ENCODE assay signal across 1 cellular context in the genomic region with DNA sequence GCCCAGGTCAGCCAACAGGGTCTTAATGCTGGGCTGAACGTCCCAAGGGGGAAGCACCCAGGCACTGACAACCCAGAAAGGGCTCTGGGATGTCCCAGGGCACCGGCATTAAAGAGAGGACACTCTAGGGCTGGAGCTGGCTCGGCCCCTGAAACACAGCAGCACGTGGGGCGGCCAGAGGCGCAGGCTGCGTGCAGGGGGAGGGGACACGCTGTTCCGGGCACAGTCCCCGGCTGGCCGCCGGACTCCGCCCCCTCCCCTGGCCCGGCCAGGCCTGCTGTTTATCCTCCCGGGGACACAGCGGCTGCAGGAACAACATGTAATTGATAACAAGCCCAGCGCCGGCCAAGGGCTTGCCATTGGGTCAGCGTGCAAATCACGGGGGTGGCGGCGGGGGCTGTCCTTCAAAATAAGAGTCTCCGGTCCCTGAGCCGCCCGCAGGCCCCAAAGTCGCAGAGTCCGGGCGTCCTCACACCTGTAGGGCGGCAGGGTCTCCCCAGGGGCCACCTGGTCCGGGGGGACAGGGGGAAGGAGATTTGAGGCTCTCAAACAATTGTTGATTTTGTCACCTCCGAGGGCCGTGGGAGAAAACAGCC.
TF ChIP-seq lines count a peak whose summit lies in the region.

No MANE protein-coding gene starts in this region.

TF ChIP-seq in HepG2, 621 proteins besides CTCF, POLR2A, EP300 and RAD21 (continued from another document and continues in another):
- TF ChIP-seq ZBTB21 (CRISPR knock-in tag; IDR thresholded peaks at IDR 0.05) (no peak), MXD4 (CRISPR knock-in tag; IDR thresholded peaks at IDR 0.05) (peak; percentile 96), PRMT3 (CRISPR knock-in tag; IDR thresholded peaks at IDR 0.05; ENCODE audit: borderline replicate concordance, low read depth) (no peak), ZSCAN20 (CRISPR knock-in tag; IDR thresholded peaks at IDR 0.05; ENCODE audit: borderline replicate concordance) (no peak), ZFP37 (CRISPR knock-in tag; IDR thresholded peaks at IDR 0.05; ENCODE audit: borderline replicate concordance) (no peak), GATAD1 (CRISPR knock-in tag; IDR thresholded peaks at IDR 0.05) (no peak; the same call in 1 of the 2 replicates), ZBTB3 (CRISPR knock-in tag; IDR thresholded peaks at IDR 0.05; ENCODE audit: borderline replicate concordance, low read depth) (no peak), HNF4A (CRISPR knock-in tag; IDR thresholded peaks at IDR 0.05) (peak; percentile 55), ZNF564 (CRISPR knock-in tag; IDR thresholded peaks at IDR 0.05) (no peak), ZSCAN25 (CRISPR knock-in tag; IDR thresholded peaks at IDR 0.05) (peak; percentile 78; the same call in 1 of the 2 replicates), ZNF724P (CRISPR knock-in tag; IDR thresholded peaks at IDR 0.05; ENCODE audit: borderline replicate concordance) (peak; percentile 55; the same call in 1 of the 2 replicates), SMAD3 (CRISPR knock-in tag; IDR thresholded peaks at IDR 0.05) (no peak), ZNF781 (CRISPR knock-in tag; IDR thresholded peaks at IDR 0.05; ENCODE audit: borderline replicate concordance, not compliant biosample characterization) (peak; percentile 33), KLF16 (CRISPR knock-in tag; IDR thresholded peaks at IDR 0.05) (peak in 1 of 2 experiments; percentile 73; a peak in 1 of 4 replicates), ZNF776 (CRISPR knock-in tag; IDR thresholded peaks at IDR 0.05) (0 out of 2 replicates have a peak, but pooled peaks have one; percentile 51), ZNF788 (CRISPR knock-in tag; IDR thresholded peaks at IDR 0.05; ENCODE audit: borderline replicate concordance) (no peak; the same call in 1 of the 2 replicates), MXI1 (IDR thresholded peaks at IDR 0.05; ENCODE audit: borderline replicate concordance, low read depth, low read length) (peak; percentile 96; the same call in 2 of the 3 replicates), GTF3A (CRISPR knock-in tag; conservative IDR thresholded peaks at IDR 0.05) (no peak), NFE2 (CRISPR knock-in tag; IDR thresholded peaks at IDR 0.05) (no peak), ZNF543 (CRISPR knock-in tag; IDR thresholded peaks at IDR 0.05) (no peak), TMF1 (CRISPR knock-in tag; IDR thresholded peaks at IDR 0.05; ENCODE audit: low read depth) (0 out of 2 replicates have a peak, but pooled peaks have one; percentile 27), SIX1 (CRISPR knock-in tag; IDR thresholded peaks at IDR 0.05; ENCODE audit: borderline replicate concordance) (peak; percentile 39; the same call in 1 of the 2 replicates), ZIK1 (CRISPR knock-in tag; IDR thresholded peaks at IDR 0.05; ENCODE audit: borderline replicate concordance, low read depth) (peak; percentile 65; the same call in 1 of the 2 replicates), SNAI1 (CRISPR knock-in tag; IDR thresholded peaks at IDR 0.05; ENCODE audit: borderline replicate concordance) (peak; percentile 77; the same call in 1 of the 2 replicates), SSRP1 (CRISPR knock-in tag; IDR thresholded peaks at IDR 0.05) (no peak), PAF1 (CRISPR knock-in tag; IDR thresholded peaks at IDR 0.05) (no peak), ZNF10 (CRISPR knock-in tag; IDR thresholded peaks at IDR 0.05; ENCODE audit: borderline replicate concordance, low read depth) (no peak), MTF2 (CRISPR knock-in tag; IDR thresholded peaks at IDR 0.05; ENCODE audit: borderline replicate concordance) (no peak), ZNF709 (CRISPR knock-in tag; IDR thresholded peaks at IDR 0.05) (peak; percentile 90), TBX2 (CRISPR knock-in tag; IDR thresholded peaks at IDR 0.05; ENCODE audit: borderline replicate concordance) (peak; percentile 73; the same call in 1 of the 2 replicates), ZNF883 (CRISPR knock-in tag; IDR thresholded peaks at IDR 0.05; ENCODE audit: not compliant biosample characterization) (no peak), TARDBP (CRISPR knock-in tag; IDR thresholded peaks at IDR 0.05) (peak; percentile 42; the same call in 1 of the 2 replicates), SAFB2 (CRISPR knock-in tag; IDR thresholded peaks at IDR 0.05; ENCODE audit: borderline replicate concordance, low read depth) (peak; percentile 44; the same call in 1 of the 2 replicates), ELF1 (CRISPR knock-in tag; IDR thresholded peaks at IDR 0.05) (0 out of 2 replicates have a peak, but pooled peaks have one; percentile 44), SP1 (IDR thresholded peaks at IDR 0.05) (no peak), SP1 (CRISPR knock-in tag; IDR thresholded peaks at IDR 0.05) (peak; percentile 54), ZNF790 (CRISPR knock-in tag; IDR thresholded peaks at IDR 0.05; ENCODE audit: borderline replicate concordance) (peak; percentile 69; the same call in 1 of the 2 replicates), ZNF354B (CRISPR knock-in tag; IDR thresholded peaks at IDR 0.05) (no peak), CHD4 (IDR thresholded peaks at IDR 0.05; ENCODE audit: borderline replicate concordance, low read length) (no peak)
- TF ChIP-seq, protein P1, sequence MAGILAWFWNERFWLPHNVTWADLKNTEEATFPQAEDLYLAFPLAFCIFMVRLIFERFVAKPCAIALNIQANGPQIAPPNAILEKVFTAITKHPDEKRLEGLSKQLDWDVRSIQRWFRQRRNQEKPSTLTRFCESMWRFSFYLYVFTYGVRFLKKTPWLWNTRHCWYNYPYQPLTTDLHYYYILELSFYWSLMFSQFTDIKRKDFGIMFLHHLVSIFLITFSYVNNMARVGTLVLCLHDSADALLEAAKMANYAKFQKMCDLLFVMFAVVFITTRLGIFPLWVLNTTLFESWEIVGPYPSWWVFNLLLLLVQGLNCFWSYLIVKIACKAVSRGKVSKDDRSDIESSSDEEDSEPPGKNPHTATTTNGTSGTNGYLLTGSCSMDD (CRISPR knock-in tag; IDR thresholded peaks at IDR 0.05) = no peak
- TF ChIP-seq, protein P2, sequence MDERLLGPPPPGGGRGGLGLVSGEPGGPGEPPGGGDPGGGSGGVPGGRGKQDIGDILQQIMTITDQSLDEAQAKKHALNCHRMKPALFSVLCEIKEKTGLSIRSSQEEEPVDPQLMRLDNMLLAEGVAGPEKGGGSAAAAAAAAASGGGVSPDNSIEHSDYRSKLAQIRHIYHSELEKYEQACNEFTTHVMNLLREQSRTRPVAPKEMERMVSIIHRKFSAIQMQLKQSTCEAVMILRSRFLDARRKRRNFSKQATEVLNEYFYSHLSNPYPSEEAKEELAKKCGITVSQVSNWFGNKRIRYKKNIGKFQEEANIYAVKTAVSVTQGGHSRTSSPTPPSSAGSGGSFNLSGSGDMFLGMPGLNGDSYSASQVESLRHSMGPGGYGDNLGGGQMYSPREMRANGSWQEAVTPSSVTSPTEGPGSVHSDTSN (CRISPR knock-in tag; IDR thresholded peaks at IDR 0.05) = no peak
- TF ChIP-seq, protein P3, sequence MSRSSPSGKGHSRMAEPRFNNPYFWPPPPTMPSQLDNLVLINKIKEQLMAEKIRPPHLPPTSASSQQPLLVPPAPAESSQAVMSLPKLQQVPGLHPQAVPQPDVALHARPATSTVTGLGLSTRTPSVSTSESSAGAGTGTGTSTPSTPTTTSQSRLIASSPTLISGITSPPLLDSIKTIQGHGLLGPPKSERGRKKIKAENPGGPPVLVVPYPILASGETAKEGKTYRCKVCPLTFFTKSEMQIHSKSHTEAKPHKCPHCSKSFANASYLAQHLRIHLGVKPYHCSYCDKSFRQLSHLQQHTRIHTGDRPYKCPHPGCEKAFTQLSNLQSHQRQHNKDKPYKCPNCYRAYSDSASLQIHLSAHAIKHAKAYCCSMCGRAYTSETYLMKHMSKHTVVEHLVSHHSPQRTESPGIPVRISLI (CRISPR knock-in tag; IDR thresholded peaks at IDR 0.05; ENCODE audit: borderline replicate concordance) = no peak
- TF ChIP-seq, protein P4, sequence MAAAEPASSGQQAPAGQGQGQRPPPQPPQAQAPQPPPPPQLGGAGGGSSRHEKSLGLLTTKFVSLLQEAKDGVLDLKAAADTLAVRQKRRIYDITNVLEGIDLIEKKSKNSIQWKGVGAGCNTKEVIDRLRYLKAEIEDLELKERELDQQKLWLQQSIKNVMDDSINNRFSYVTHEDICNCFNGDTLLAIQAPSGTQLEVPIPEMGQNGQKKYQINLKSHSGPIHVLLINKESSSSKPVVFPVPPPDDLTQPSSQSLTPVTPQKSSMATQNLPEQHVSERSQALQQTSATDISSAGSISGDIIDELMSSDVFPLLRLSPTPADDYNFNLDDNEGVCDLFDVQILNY (CRISPR knock-in tag; conservative IDR thresholded peaks at IDR 0.05) = no peak
- TF ChIP-seq, protein P5, sequence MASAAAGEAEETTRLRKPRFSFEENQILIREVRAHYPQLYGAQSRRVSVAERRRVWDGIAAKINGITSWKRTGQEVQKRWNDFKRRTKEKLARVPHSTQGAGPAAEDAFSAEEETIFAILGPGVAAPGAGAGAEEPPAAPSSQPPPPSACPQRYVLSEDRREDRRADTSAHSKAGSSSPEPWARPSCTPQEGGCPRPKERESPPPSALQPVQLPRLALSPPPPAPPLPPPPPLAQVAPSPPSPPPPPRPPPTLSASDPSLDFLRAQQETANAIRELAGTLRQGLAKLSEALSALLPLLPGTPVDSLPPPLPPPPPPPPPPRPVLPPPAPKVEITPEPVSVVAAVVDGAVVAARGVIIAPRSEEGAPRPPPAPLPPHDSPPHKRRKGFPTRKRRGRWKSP (CRISPR knock-in tag; IDR thresholded peaks at IDR 0.05) = peak; percentile 58; the same call in 1 of the 2 replicates
- TF ChIP-seq, protein P6, sequence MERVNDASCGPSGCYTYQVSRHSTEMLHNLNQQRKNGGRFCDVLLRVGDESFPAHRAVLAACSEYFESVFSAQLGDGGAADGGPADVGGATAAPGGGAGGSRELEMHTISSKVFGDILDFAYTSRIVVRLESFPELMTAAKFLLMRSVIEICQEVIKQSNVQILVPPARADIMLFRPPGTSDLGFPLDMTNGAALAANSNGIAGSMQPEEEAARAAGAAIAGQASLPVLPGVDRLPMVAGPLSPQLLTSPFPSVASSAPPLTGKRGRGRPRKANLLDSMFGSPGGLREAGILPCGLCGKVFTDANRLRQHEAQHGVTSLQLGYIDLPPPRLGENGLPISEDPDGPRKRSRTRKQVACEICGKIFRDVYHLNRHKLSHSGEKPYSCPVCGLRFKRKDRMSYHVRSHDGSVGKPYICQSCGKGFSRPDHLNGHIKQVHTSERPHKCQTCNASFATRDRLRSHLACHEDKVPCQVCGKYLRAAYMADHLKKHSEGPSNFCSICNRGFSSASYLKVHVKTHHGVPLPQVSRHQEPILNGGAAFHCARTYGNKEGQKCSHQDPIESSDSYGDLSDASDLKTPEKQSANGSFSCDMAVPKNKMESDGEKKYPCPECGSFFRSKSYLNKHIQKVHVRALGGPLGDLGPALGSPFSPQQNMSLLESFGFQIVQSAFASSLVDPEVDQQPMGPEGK (CRISPR knock-in tag; IDR thresholded peaks at IDR 0.05) = peak; percentile 79
- TF ChIP-seq, protein P7, sequence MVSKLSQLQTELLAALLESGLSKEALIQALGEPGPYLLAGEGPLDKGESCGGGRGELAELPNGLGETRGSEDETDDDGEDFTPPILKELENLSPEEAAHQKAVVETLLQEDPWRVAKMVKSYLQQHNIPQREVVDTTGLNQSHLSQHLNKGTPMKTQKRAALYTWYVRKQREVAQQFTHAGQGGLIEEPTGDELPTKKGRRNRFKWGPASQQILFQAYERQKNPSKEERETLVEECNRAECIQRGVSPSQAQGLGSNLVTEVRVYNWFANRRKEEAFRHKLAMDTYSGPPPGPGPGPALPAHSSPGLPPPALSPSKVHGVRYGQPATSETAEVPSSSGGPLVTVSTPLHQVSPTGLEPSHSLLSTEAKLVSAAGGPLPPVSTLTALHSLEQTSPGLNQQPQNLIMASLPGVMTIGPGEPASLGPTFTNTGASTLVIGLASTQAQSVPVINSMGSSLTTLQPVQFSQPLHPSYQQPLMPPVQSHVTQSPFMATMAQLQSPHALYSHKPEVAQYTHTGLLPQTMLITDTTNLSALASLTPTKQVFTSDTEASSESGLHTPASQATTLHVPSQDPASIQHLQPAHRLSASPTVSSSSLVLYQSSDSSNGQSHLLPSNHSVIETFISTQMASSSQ (IDR thresholded peaks at IDR 0.05; ENCODE audit: low read depth) = no peak
- TF ChIP-seq, protein P7 (CRISPR knock-in tag; IDR thresholded peaks at IDR 0.05; ENCODE audit: borderline replicate concordance) = no peak; the same call in 1 of the 2 replicates
- TF ChIP-seq, protein P8, sequence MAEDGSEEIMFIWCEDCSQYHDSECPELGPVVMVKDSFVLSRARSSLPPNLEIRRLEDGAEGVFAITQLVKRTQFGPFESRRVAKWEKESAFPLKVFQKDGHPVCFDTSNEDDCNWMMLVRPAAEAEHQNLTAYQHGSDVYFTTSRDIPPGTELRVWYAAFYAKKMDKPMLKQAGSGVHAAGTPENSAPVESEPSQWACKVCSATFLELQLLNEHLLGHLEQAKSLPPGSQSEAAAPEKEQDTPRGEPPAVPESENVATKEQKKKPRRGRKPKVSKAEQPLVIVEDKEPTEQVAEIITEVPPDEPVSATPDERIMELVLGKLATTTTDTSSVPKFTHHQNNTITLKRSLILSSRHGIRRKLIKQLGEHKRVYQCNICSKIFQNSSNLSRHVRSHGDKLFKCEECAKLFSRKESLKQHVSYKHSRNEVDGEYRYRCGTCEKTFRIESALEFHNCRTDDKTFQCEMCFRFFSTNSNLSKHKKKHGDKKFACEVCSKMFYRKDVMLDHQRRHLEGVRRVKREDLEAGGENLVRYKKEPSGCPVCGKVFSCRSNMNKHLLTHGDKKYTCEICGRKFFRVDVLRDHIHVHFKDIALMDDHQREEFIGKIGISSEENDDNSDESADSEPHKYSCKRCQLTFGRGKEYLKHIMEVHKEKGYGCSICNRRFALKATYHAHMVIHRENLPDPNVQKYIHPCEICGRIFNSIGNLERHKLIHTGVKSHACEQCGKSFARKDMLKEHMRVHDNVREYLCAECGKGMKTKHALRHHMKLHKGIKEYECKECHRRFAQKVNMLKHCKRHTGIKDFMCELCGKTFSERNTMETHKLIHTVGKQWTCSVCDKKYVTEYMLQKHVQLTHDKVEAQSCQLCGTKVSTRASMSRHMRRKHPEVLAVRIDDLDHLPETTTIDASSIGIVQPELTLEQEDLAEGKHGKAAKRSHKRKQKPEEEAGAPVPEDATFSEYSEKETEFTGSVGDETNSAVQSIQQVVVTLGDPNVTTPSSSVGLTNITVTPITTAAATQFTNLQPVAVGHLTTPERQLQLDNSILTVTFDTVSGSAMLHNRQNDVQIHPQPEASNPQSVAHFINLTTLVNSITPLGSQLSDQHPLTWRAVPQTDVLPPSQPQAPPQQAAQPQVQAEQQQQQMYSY (CRISPR knock-in tag; IDR thresholded peaks at IDR 0.05) = 0 out of 2 replicates have a peak, but pooled peaks have one; percentile 49
